11 cellular contexts compared by ENCODE assay signal in genomic region chr7:64667311-64667710, GRCh38. TPM values are rescaled to one million over a fixed set of nuclear protein-coding genes. Genes with fewer than 3 reads are reported as not detected.
DNase-seq lines count a peak whose midpoint lies in the region; ATAC-seq, FAIRE-seq and TF ChIP-seq lines count a peak whose summit lies in the region.
"Had no signal": no experiment of that assay in that cellular context is flagged by ENCODE, and none has a peak within 500 bp of the region (broad histone marks: within the 10 kb centered on the region; RNA-seq: fewer than 3 reads in every experiment).

No MANE protein-coding gene starts in this region.

- DNase-seq in A673 (ENCODE audit: low spot score) (no peak), GM19239 (ENCODE audit: insufficient read length, low spot score) (no peak), lower lobe of right lung (no peak), SKM-1 treated with dmso at 0.1 percent for 144 hours (lab: John Stamatoyannopoulos, UW; ENCODE audit: unreplicated experiment) (no peak)
- no peak for DNase-seq in activated CD4-positive, alpha-beta memory T cell treated with anti-CD3 and anti-CD28 coated beads for 36 hours
- no peak for DNase-seq in stimulated activated CD4-positive, alpha-beta T cell treated with anti-CD3 and anti-CD28 coated beads, Interleukin-12 subunit alpha, Interleukin-12 subunit beta, amount 100 ng/mL, for 4 hours
- DNase-seq: COR-L47, OCI-M1, sigmoid colon had no signal

- POLR2A ChIA-PET in A673 (lab: Charles Lee; ENCODE audit: low non-redundant PET), result no interaction called here
- POLR2A ChIA-PET in activated CD4-positive, alpha-beta memory T cell treated with anti-CD3 and anti-CD28 coated beads for 36 hours (lab: Charles Lee), result interaction anchor here (2.0 kb wide), 1 partner anchor 127 kb away, joined by 10 read pairs; the partner anchor contains the start of gene ZNF138

- peak overlapping the region; percentile 90 for H3K4me3 Mint-ChIP-seq in activated CD4-positive, alpha-beta memory T cell treated with anti-CD3 and anti-CD28 coated beads for 36 hours

- H3K27ac ChIP-seq in A673 (ENCODE audit: low read depth, low read length, poor library complexity, severe bottlenecking), result no peak overlapping the region
- H3K27ac ChIP-seq in iPS-20b (ENCODE audit: low read length), result no peak overlapping the region
- H3K27ac ChIP-seq in lower lobe of right lung, result no peak overlapping the region

- BruUV-seq in A673 (replicated peaks; lab: Mats Ljungman, UMichigan), result no TSS peak

- H3K36me3 Mint-ChIP-seq in activated CD4-positive, alpha-beta memory T cell treated with anti-CD3 and anti-CD28 coated beads for 36 hours, result peaks cover 37% of the 10 kb centered on the region

- TF ChIP-seq CTCF in A673 (conservative IDR thresholded peaks at IDR 0.05; ENCODE audit: low read depth, low read length), result no peak
- TF ChIP-seq CTCF in lower lobe of right lung (IDR thresholded peaks at IDR 0.05), result no peak

- intact Hi-C loops in A673 (cut with micrococcal nuclease; ENCODE audit: unreplicated experiment) (no loop called here), lower lobe of right lung (cut with DNase I) (no loop called here)
- intact Hi-C loops in activated CD4-positive, alpha-beta memory T cell treated with anti-CD3 and anti-CD28 coated beads for 36 hours (cut with micrococcal nuclease), result loop anchor here (2.0 to 10.0 kb wide), 3 partner anchors 105 to 337 kb away; partner anchors contain the start of genes ERV3-1, ZNF138 and ZNF680

- H3K9ac ChIP-seq in iPS-20b (ENCODE audit: low read depth, low read length), result peak overlapping the region; percentile 95; the same call in 1 of the 2 replicates

- H3K36me3 ChIP-seq in A673 (ENCODE audit: insufficient read depth, low read length, poor library complexity, severe bottlenecking) (peaks cover 6% of the 10 kb centered on the region), iPS-20b (ENCODE audit: insufficient read depth, low read depth, low read length) (peaks cover 25% of the 10 kb centered on the region; the same call in 1 of the 2 replicates), lower lobe of right lung (peaks cover 9% of the 10 kb centered on the region)

- H3K27ac Mint-ChIP-seq in activated CD4-positive, alpha-beta memory T cell treated with anti-CD3 and anti-CD28 coated beads for 36 hours, result peak overlapping the region; percentile 95

- FAIRE-seq in GM19239 (lab: Jason Lieb, UNC), result peak; percentile 8

- peaks cover 11% of the 10 kb centered on the region for H3K9me3 Mint-ChIP-seq in activated CD4-positive, alpha-beta memory T cell treated with anti-CD3 and anti-CD28 coated beads for 36 hours

- ATAC-seq in lower lobe of right lung, result no peak
- no peak for ATAC-seq in GM18858 (IDR thresholded peaks at IDR 0.05; ENCODE audit: unreplicated experiment)

- H3K4me1 Mint-ChIP-seq in activated CD4-positive, alpha-beta memory T cell treated with anti-CD3 and anti-CD28 coated beads for 36 hours (ENCODE audit: low read depth), result peaks cover 51% of the 10 kb centered on the region

- H3K27me3 ChIP-seq in A673 (replicated peaks; ENCODE audit: insufficient read depth, low read depth, low read length, poor library complexity) (no peaks in the 10 kb centered on the region), iPS-20b (ENCODE audit: insufficient read depth, low read length) (no peaks in the 10 kb centered on the region), lower lobe of right lung (ENCODE audit: low read depth) (no peaks in the 10 kb centered on the region)
- H3K27me3 ChIP-seq: sigmoid colon had no signal

- H3K4me1 ChIP-seq in A673 (ENCODE audit: insufficient read depth, low read length, poor library complexity, severe bottlenecking) (peaks cover 12% of the 10 kb centered on the region), iPS-20b (ENCODE audit: insufficient read depth, low read length) (peaks cover 7% of the 10 kb centered on the region), lower lobe of right lung (peaks cover 12% of the 10 kb centered on the region)

- CTCF ChIA-PET in A673 (lab: Charles Lee), result no interaction called here
- CTCF ChIA-PET in activated CD4-positive, alpha-beta memory T cell treated with anti-CD3 and anti-CD28 coated beads for 36 hours (lab: Charles Lee), result no interaction called here

- peak overlapping the region; percentile 99 for H3K4me3 ChIP-seq in A673 (ENCODE audit: low read depth, low read length, poor library complexity, severe bottlenecking)
- peak overlapping the region; percentile 94 for H3K4me3 ChIP-seq in iPS-20b (ENCODE audit: low read length)
- H3K4me3 ChIP-seq in lower lobe of right lung, result no peak overlapping the region

- H3K9me3 ChIP-seq in A673 (ENCODE audit: low read depth, low read length, poor library complexity, severe bottlenecking), result no peaks in the 10 kb centered on the region
- H3K9me3 ChIP-seq in iPS-20b (ENCODE audit: insufficient read depth, low read depth, low read length), result no peaks in the 10 kb centered on the region
- no peaks in the 10 kb centered on the region for H3K9me3 ChIP-seq in lower lobe of right lung
- H3K9me3 ChIP-seq: sigmoid colon had no signal

- H3K27me3 Mint-ChIP-seq in activated CD4-positive, alpha-beta memory T cell treated with anti-CD3 and anti-CD28 coated beads for 36 hours, result no peaks in the 10 kb centered on the region

RNA-seq across cellular contexts. Expression of gene ZNF107, which starts 1.4 kb away (rescaled TPM):
- 8.3 and 9.8 TPM in 2 replicates for total RNA-seq in A673 (2021)
- 10 to 100 TPM; 13.5 to 14.3 TPM for total RNA-seq in activated CD4-positive, alpha-beta memory T cell treated with anti-CD3 and anti-CD28 coated beads for 36 hours
- 4.3 TPM for total RNA-seq in lower lobe of right lung
